In the genomic region with DNA sequence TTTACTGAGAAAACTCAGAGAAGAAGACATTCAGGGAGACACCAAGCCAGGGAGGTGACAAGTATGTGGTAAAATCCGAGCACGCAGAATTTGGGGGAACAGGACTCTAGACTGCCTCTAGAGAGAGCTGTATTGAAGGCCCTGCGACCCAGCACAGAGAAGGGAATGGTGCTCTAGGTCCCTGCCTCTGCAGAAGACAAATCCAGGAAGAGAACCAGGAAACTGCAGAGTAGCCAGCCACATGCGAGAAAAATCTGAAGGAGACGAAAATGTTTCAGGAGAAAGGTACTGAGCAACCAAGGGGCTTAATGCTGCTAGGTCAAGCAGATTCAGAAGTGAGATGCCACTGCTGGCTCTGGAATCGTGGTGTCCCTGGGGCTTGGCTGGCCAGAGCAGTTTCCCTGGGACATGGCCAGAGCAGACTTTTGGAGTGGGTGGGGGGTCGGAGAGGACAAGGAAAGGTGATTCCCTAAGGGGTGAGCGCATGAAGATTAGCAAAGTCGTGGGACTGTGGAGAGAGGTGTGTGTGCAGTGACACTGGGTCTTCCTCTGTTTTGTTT, we compare ENCODE assay signal across 15 cellular contexts.
DNase-seq lines count a peak whose midpoint lies in the region; ATAC-seq and TF ChIP-seq lines count a peak whose summit lies in the region.
"Had no signal": no experiment of that assay in that cellular context is flagged by ENCODE, and none has a peak within 500 bp of the region (broad histone marks: within the 10 kb centered on the region; RNA-seq: fewer than 3 reads in every experiment).

No MANE protein-coding gene starts in this region.

- peak in 1 of 4 experiments; percentile 14 for ATAC-seq in T-cell (replicated peaks in 1 of 4)
- ATAC-seq in thoracic aorta (ENCODE audit: insufficient number of reproducible peaks, low FRiP score, low read depth) = no peak
- no peak for ATAC-seq in GM21423 (IDR thresholded peaks at IDR 0.05; ENCODE audit: unreplicated experiment)

- H3K36me3 ChIP-seq in endodermal cell (ENCODE audit: control insufficient read depth, insufficient read depth, low read length) (no peaks in the 10 kb centered on the region), thoracic aorta (no peaks in the 10 kb centered on the region)

- H3K4me1 ChIP-seq in endodermal cell (ENCODE audit: control insufficient read depth, insufficient read depth, low read length) (peaks cover 7% of the 10 kb centered on the region), thoracic aorta (ENCODE audit: control insufficient read depth in 1 of 2, low read depth in 2 of 2) (peaks cover 7 to 37% of the 10 kb centered on the region in 2 donors)

- H3K9ac ChIP-seq in endodermal cell (ENCODE audit: extremely low read depth, low read length, poor library complexity, severe bottlenecking) = peak overlapping the region; percentile 34

- WGBS in endodermal cell (ENCODE audit: insufficient coverage in 1 of 2, insufficient read length in 1 of 2), 2 experiments = 82 to 88% methylated on average over 9 of the region's 9 CpGs

- H3K36me3 Mint-ChIP-seq in activated naive CD4-positive, alpha-beta T cell treated with anti-CD3 and anti-CD28 coated beads, Interleukin-2, amount 10 ng/mL, durations not matched to agents 7 days and 5 days = peaks cover 5% of the 10 kb centered on the region
- H3K36me3 Mint-ChIP-seq in T-cell = no peaks in the 10 kb centered on the region
- no peaks in the 10 kb centered on the region for H3K36me3 Mint-ChIP-seq in endodermal cell (ENCODE audit: low read depth)

- H3K9me3 ChIP-seq in endodermal cell (ENCODE audit: control insufficient read depth, low read length) (peaks cover 10% of the 10 kb centered on the region), thoracic aorta (no peaks in the 10 kb centered on the region)

- H3K27me3 Mint-ChIP-seq in activated naive CD4-positive, alpha-beta T cell treated with anti-CD3 and anti-CD28 coated beads, Interleukin-2, amount 10 ng/mL, durations not matched to agents 7 days and 5 days = peaks cover 4% of the 10 kb centered on the region
- H3K27me3 Mint-ChIP-seq in T-cell (no peaks in the 10 kb centered on the region), endodermal cell (ENCODE audit: insufficient read depth) (no peaks in the 10 kb centered on the region)
- H3K27me3 Mint-ChIP-seq: B cell had no signal

- H3K9me3 Mint-ChIP-seq in activated naive CD4-positive, alpha-beta T cell treated with anti-CD3 and anti-CD28 coated beads, Interleukin-2, amount 10 ng/mL, durations not matched to agents 7 days and 5 days = peaks cover 9% of the 10 kb centered on the region
- H3K9me3 Mint-ChIP-seq in T-cell = no peaks in the 10 kb centered on the region
- peaks cover 3% of the 10 kb centered on the region for H3K9me3 Mint-ChIP-seq in endodermal cell

- CTCF ChIA-PET in activated naive CD4-positive, alpha-beta T cell treated with anti-CD3 and anti-CD28 coated beads, Interleukin-2, amount 10 ng/mL, durations not matched to agents 7 days and 5 days (lab: Charles Lee) = no interaction called here
- CTCF ChIA-PET in T-cell (lab: Charles Lee) = interaction anchor here in 1 of 2 donors (0.6 kb wide), 1 partner anchor 11 kb away, joined by 3 read pairs; no protein-coding TSS in a partner anchor

- peak overlapping the region; percentile 67 for H3K27ac Mint-ChIP-seq in activated naive CD4-positive, alpha-beta T cell treated with anti-CD3 and anti-CD28 coated beads, Interleukin-2, amount 10 ng/mL, durations not matched to agents 7 days and 5 days
- H3K27ac Mint-ChIP-seq in T-cell = peak overlapping the region; percentile 83 to 91
- no peak overlapping the region for H3K27ac Mint-ChIP-seq in endodermal cell
- H3K27ac Mint-ChIP-seq: B cell had no signal

- H3K4me1 Mint-ChIP-seq in activated naive CD4-positive, alpha-beta T cell treated with anti-CD3 and anti-CD28 coated beads, Interleukin-2, amount 10 ng/mL, durations not matched to agents 7 days and 5 days = peaks cover 55% of the 10 kb centered on the region
- peaks cover 30 to 59% (median 34%) of the 10 kb centered on the region in 3 donors for H3K4me1 Mint-ChIP-seq in T-cell
- H3K4me1 Mint-ChIP-seq in endodermal cell = peaks cover 31% of the 10 kb centered on the region
- H3K4me1 Mint-ChIP-seq: B cell had no signal

- POLR2A ChIA-PET in T-cell (lab: Charles Lee) = no interaction called here

- H3K4me3 ChIP-seq in endodermal cell (ENCODE audit: low read length) (peak overlapping the region; percentile 76), thoracic aorta (no peak overlapping the region)
- H3K4me3 ChIP-seq: skin epidermis had no signal

- no peak for DNase-seq in activated naive CD4-positive, alpha-beta T cell treated with anti-CD3 and anti-CD28 coated beads, Interleukin-2, amount 10 ng/mL, durations not matched to agents 7 days and 5 days
- no peak for DNase-seq in activated naive CD4-positive, alpha-beta T cell (lab: John Stamatoyannopoulos, UW)
- DNase-seq in T-cell = no peak
- DNase-seq in endodermal cell = peak; percentile 67
- DNase-seq in thoracic aorta (ENCODE audit: low spot score) = no peak
- no peak for DNase-seq in stimulated activated CD4-positive, alpha-beta T cell treated with anti-CD3 and anti-CD28 coated beads, Interleukin-2, amount 100 ng/mL, for 48 hours
- no peak for DNase-seq in epidermal melanocyte (ENCODE audit: insufficient read length, low spot score)
- DNase-seq: amygdala, cortex of kidney, NCI-H187 treated with DMSO at 0.1 percent for 48 hours, substantia nigra, T-helper 9 cell had no signal

- no peaks in the 10 kb centered on the region for H3K27me3 ChIP-seq in endodermal cell (ENCODE audit: control insufficient read depth, insufficient read depth, low read length, poor library complexity, severe bottlenecking)
- no peaks in the 10 kb centered on the region for H3K27me3 ChIP-seq in thoracic aorta (replicated peaks; ENCODE audit: insufficient read depth)

- no peak overlapping the region for H3K4me3 Mint-ChIP-seq in activated naive CD4-positive, alpha-beta T cell treated with anti-CD3 and anti-CD28 coated beads, Interleukin-2, amount 10 ng/mL, durations not matched to agents 7 days and 5 days
- peak overlapping the region in 2 of 3 donors; percentile 0 to 58 for H3K4me3 Mint-ChIP-seq in T-cell
- H3K4me3 Mint-ChIP-seq in endodermal cell = no peak overlapping the region
- H3K4me3 Mint-ChIP-seq: B cell had no signal

- TF ChIP-seq CTCF in endodermal cell (conservative IDR thresholded peaks at IDR 0.05) (peak; percentile 27), thoracic aorta (IDR thresholded peaks at IDR 0.05) (no peak)

- H3K27ac ChIP-seq in endodermal cell (ENCODE audit: low read depth, low read length) (no peak overlapping the region), thoracic aorta (peak overlapping the region; percentile 53 to 71)

Comparison
In these comparisons a context has a peak if more than half of its experiments do, and no peak if none do; other contexts are left out.
1. H3K4me3 Mint-ChIP-seq: peak in T-cell (2 of 3); none in activated naive CD4-positive, alpha-beta T cell treated with anti-CD3 and anti-CD28 coated beads, Interleukin-2, amount 10 ng/mL, durations not matched to agents 7 days and 5 days (single experiment) and endodermal cell (single experiment).